Comparison of ENCODE assay signal across 8 cellular contexts in genomic region chr4:85681194-85681803, GRCh38.
DNase-seq lines count a peak whose midpoint lies in the region; ATAC-seq, FAIRE-seq and TF ChIP-seq lines count a peak whose summit lies in the region.

No MANE protein-coding gene starts in this region.

- in situ Hi-C loops in GM12878 (cut with MboI), result no loop called here

- TF ChIP-seq POLR2A in GM12878 (IDR thresholded peaks at IDR 0.05; ENCODE audit: low read depth, low read length) (no peak), prostate gland (IDR thresholded peaks at IDR 0.05) (no peak)

- RAD21 ChIA-PET in GM12878 (lab: Charles Lee; ENCODE audit: unreplicated experiment), result no interaction called here

- POLR2A ChIA-PET in GM12878 (lab: Charles Lee), result no interaction called here

- no peak overlapping the region for H3K4me2 ChIP-seq in GM12878 (ENCODE audit: control insufficient read depth, insufficient read depth)

- H4K20me1 ChIP-seq in GM12878 (ENCODE audit: control insufficient read depth, insufficient read depth), result no peaks in the 10 kb centered on the region

- SMC1A ChIA-PET in GM12878 (lab: Charles Lee; ENCODE audit: uncharacterized antibody, unreplicated experiment), result no interaction called here

- FAIRE-seq in GM12878 (lab: Jason Lieb, UNC), result peak; percentile 44

- BruUV-seq in GM12878 (replicated peaks; lab: Mats Ljungman, UMichigan), result no TSS peak

- WGBS in GM12878 (ENCODE audit: insufficient coverage, insufficient replicate concordance, low lambda C conversion rate, missing lambda C conversion rate), result 0% methylated on average over 2 of the region's 2 CpGs
- WGBS in prostate gland, result 20% methylated on average over 2 of the region's 2 CpGs

- no peak overlapping the region for H2AFZ ChIP-seq in GM12878 (ENCODE audit: control insufficient read depth, low read depth, low read length)

- TF ChIP-seq EP300 in GM12878 (IDR thresholded peaks at IDR 0.05; ENCODE audit: borderline replicate concordance in 1 of 2, control insufficient read depth in 1 of 2, low read depth in 2 of 2, low read length in 2 of 2), result no peak

- ATAC-seq in HG03469 (IDR thresholded peaks at IDR 0.05; ENCODE audit: unreplicated experiment), result peak; percentile 53
- peak; percentile 52; the same call in 1 of the 3 replicates for ATAC-seq in GM12878
- no peak for ATAC-seq in HG02870 (IDR thresholded peaks at IDR 0.05; ENCODE audit: unreplicated experiment)

- H3K4me1 ChIP-seq in GM12878 (ENCODE audit: control insufficient read depth, insufficient read depth, low read length), result peaks cover 16% of the 10 kb centered on the region; the same call in 1 of the 2 replicates
- H3K4me1 ChIP-seq in prostate gland (replicated peaks), result no peaks in the 10 kb centered on the region

- H3K4me3 ChIP-seq in GM12878 (no peak overlapping the region), prostate gland (no peak overlapping the region)

- H3K9me3 ChIP-seq in GM12878 (replicated peaks; ENCODE audit: control insufficient read depth, insufficient read depth, low read length), result peaks cover 2% of the 10 kb centered on the region; the same call in 2 of the 3 replicates
- H3K9me3 ChIP-seq in prostate gland, result no peaks in the 10 kb centered on the region

- H3K27ac ChIP-seq in GM12878 (ENCODE audit: control insufficient read depth, insufficient read depth) (no peak overlapping the region), prostate gland (no peak overlapping the region)

- no peaks in the 10 kb centered on the region for H3K36me3 ChIP-seq in GM12878 (ENCODE audit: control insufficient read depth in 2 of 2, insufficient read depth in 2 of 2, low read length in 1 of 2)
- no peaks in the 10 kb centered on the region for H3K36me3 ChIP-seq in prostate gland

- TF ChIP-seq CTCF in GM12878 (IDR thresholded peaks at IDR 0.05 in 2 of 3, conservative IDR thresholded peaks at IDR 0.05 in 1 of 3; ENCODE audit: control insufficient read depth in 2 of 3, extremely low read depth in 1 of 3, insufficient read depth in 1 of 3, low read depth in 3 of 3, low read length in 3 of 3) (no peak), prostate gland (IDR thresholded peaks at IDR 0.05) (no peak)

- H3K9ac ChIP-seq in GM12878 (ENCODE audit: control insufficient read depth, insufficient read depth, low read length), result no peak overlapping the region

- H3K27me3 ChIP-seq in GM12878 (replicated peaks in 1 of 2; ENCODE audit: control insufficient read depth in 2 of 2, insufficient read depth in 2 of 2, low read length in 1 of 2) (no peaks in the 10 kb centered on the region), prostate gland (replicated peaks; ENCODE audit: insufficient read depth) (no peaks in the 10 kb centered on the region)

- no peak for TF ChIP-seq RAD21 in GM12878 (IDR thresholded peaks at IDR 0.05; ENCODE audit: insufficient read depth, low read depth, low read length)

- intact Hi-C loops in GM12878 (cut with micrococcal nuclease; ENCODE audit: unreplicated experiment), result no loop called here
- intact Hi-C loops in prostate gland (cut with DNase I), result no loop called here

- CTCF ChIA-PET in GM12878 (lab: Yijun Ruan, JAX), result interaction anchor here (0.8 kb wide), 1 partner anchor 66 kb away, joined by 3 read pairs; no protein-coding TSS in a partner anchor

- H3K79me2 ChIP-seq in GM12878 (ENCODE audit: control insufficient read depth, insufficient read depth, low read length), result no peaks in the 10 kb centered on the region

- DNase-seq in AG08396 (ENCODE audit: low spot score), result peak; percentile 45
- DNase-seq in GM12878 (ENCODE audit: low read depth, low spot score), result no peak
- DNase-seq in lung microvascular endothelial cell (ENCODE audit: low read depth in 2 of 2), result peak; percentile 2 to 84
- no peak for DNase-seq in stimulated activated CD4-positive, alpha-beta T cell treated with anti-CD3 and anti-CD28 coated beads, Interleukin-2, amount 100 ng/mL, for 24 hours
- no peak for DNase-seq in stimulated activated CD4-positive, alpha-beta T cell treated with anti-CD3 and anti-CD28 coated beads, Interleukin-4, amount 100 ng/mL, for 4 hours
- DNase-seq in prostate gland (ENCODE audit: low spot score), result no peak

TF ChIP-seq in GM12878, 131 proteins besides CTCF, POLR2A, EP300 and RAD21:
- no peak for TF ChIP-seq NFYA (IDR thresholded peaks at IDR 0.05; ENCODE audit: borderline replicate concordance, low read depth, low read length)
- peak; percentile 49; the same call in 1 of the 2 replicates for TF ChIP-seq SPI1 (IDR thresholded peaks at IDR 0.05; ENCODE audit: borderline replicate concordance, insufficient read depth, low read depth, low read length)
- TF ChIP-seq RUNX3 (IDR thresholded peaks at IDR 0.05; ENCODE audit: low read length), result peak; percentile 49
TF ChIP-seq in GM12878: peak in this region for 2.

Comparison
In these comparisons a context has a peak if more than half of its experiments do, and no peak if none do; other contexts are left out.
1. DNase-seq: peak in AG08396 (single experiment) and lung microvascular endothelial cell (2 of 2); none in GM12878 (single experiment), stimulated activated CD4-positive, alpha-beta T cell treated with anti-CD3 and anti-CD28 coated beads, Interleukin-2, amount 100 ng/mL, for 24 hours (0 of 2), stimulated activated CD4-positive, alpha-beta T cell treated with anti-CD3 and anti-CD28 coated beads, Interleukin-4, amount 100 ng/mL, for 4 hours (0 of 2) and prostate gland (single experiment).